ENCODE assay signal across 9 cellular contexts in genomic region chr22:26610072-26610958, GRCh38. TPM values are rescaled to one million over a fixed set of nuclear protein-coding genes. Genes with fewer than 3 reads are reported as not detected.
DNase-seq lines count a peak whose midpoint lies in the region; ATAC-seq and TF ChIP-seq lines count a peak whose summit lies in the region.
"Had no signal": no experiment of that assay in that cellular context is flagged by ENCODE, and none has a peak within 500 bp of the region (broad histone marks: within the 10 kb centered on the region; RNA-seq: fewer than 3 reads in every experiment).

No MANE protein-coding gene starts in this region.

- CTCF ChIA-PET in GM10248 (lab: Yijun Ruan, JAX): interaction anchor here (1.2 to 1.8 kb wide), 2 partner anchors 16 to 21 kb away, joined by 3 to 6 read pairs; no protein-coding TSS in a partner anchor

- peak; percentile 85 for DNase-seq in GM10248 (ENCODE audit: extremely low spot score)
- peak; percentile 24 for DNase-seq in activated CD8-positive, alpha-beta memory T cell treated with anti-CD3 and anti-CD28 coated beads, Interleukin-2, amount 50 U/mL, for 4 hours
- peak; percentile 60 for DNase-seq in inferior parietal cortex (ENCODE audit: extremely low spot score)
- DNase-seq in prostate gland (ENCODE audit: low spot score): no peak
- no peak for DNase-seq in NCI-H187 (lab: John Stamatoyannopoulos, UW)
- no peak for DNase-seq in SKM-1 (lab: John Stamatoyannopoulos, UW; ENCODE audit: unreplicated experiment)

- no peaks in the 10 kb centered on the region for H3K9me3 ChIP-seq in prostate gland

- H3K27ac ChIP-seq in prostate gland: no peak overlapping the region

- H3K4me1 ChIP-seq in prostate gland (replicated peaks): no peaks in the 10 kb centered on the region

- H3K4me3 ChIP-seq in prostate gland: no peak overlapping the region
- H3K4me3 ChIP-seq: lung had no signal

- H3K27me3 ChIP-seq in prostate gland (replicated peaks; ENCODE audit: insufficient read depth): no peaks in the 10 kb centered on the region

- 76% methylated on average over 11 of the region's 12 CpGs for WGBS in prostate gland

- no peak for TF ChIP-seq POLR2A in prostate gland (IDR thresholded peaks at IDR 0.05)

- TF ChIP-seq CTCF in GM10248 (IDR thresholded peaks at IDR 0.05; ENCODE audit: control extremely low read depth, extremely low read depth, low read depth, missing control alignments): no peak
- no peak for TF ChIP-seq CTCF in prostate gland (IDR thresholded peaks at IDR 0.05)

- POLR2A ChIA-PET in GM10248 (lab: Yijun Ruan, JAX): interaction anchor here (0.7 kb wide), 1 partner anchor 127 kb away, joined by 3 read pairs; the partner anchor contains the start of genes HPS4 and SRRD

- intact Hi-C loops in prostate gland (cut with DNase I): no loop called here

- ATAC-seq in GM21381 (IDR thresholded peaks at IDR 0.05; ENCODE audit: unreplicated experiment) (peak; percentile 78), HG03571 (IDR thresholded peaks at IDR 0.05; ENCODE audit: unreplicated experiment) (peak; percentile 79)

- H3K36me3 ChIP-seq in prostate gland: no peaks in the 10 kb centered on the region

RNA-seq across cellular contexts. Expression of gene CRYBB1, which starts 7.5 kb away (rescaled TPM):
- total RNA-seq in prostate gland: under 1 TPM in 1 of 2 donors, not detected in 1; 0.36 TPM

RNA-seq across cellular contexts. Expression of gene CRYBA4, which starts 11.4 kb away (rescaled TPM):
- total RNA-seq in prostate gland: 1 to 10 TPM in 1 of 2 donors, not detected in 1; 3.3 TPM
- total RNA-seq: lung had no signal

RNA-seq across cellular contexts. Expression of gene TPST2, which starts 20.4 kb away (rescaled TPM):
- total RNA-seq in prostate gland: 100 to 1,000 TPM in 1 of 2 donors, 10 to 100 TPM in 1; 49.4 to 200 TPM

RNA-seq across cellular contexts. Expression of gene MIAT, which starts 47.1 kb away (rescaled TPM):
- under 1 TPM; 0.50 to 0.80 TPM for total RNA-seq in prostate gland

Comparison
In these comparisons a context has a peak if more than half of its experiments do, and no peak if none do; other contexts are left out.
1. DNase-seq: peak in GM10248 (single experiment), activated CD8-positive, alpha-beta memory T cell treated with anti-CD3 and anti-CD28 coated beads, Interleukin-2, amount 50 U/mL, for 4 hours (single experiment) and inferior parietal cortex (single experiment); none in prostate gland (single experiment), NCI-H187 (0 of 2) and SKM-1 (single experiment).